Comparison of ENCODE assay signal across 8 cellular contexts in genomic region chr10:11245510-11245909, GRCh38.
DNase-seq lines count a peak whose midpoint lies in the region; ATAC-seq and TF ChIP-seq lines count a peak whose summit lies in the region.

No MANE protein-coding gene starts in this region.

- CTCF ChIA-PET in activated CD8-positive, alpha-beta T cell treated with anti-CD3 and anti-CD28 coated beads for 36 hours (lab: Charles Lee): interaction anchor here (0.9 to 1.8 kb wide), 4 partner anchors 10 to 67 kb away, joined by 3 to 5 read pairs (median 4); no protein-coding TSS in a partner anchor

- no peaks in the 10 kb centered on the region for H3F3A ChIP-seq in DOHH2 (ENCODE audit: control insufficient read depth, insufficient read depth)

- POLR2A ChIA-PET in activated CD8-positive, alpha-beta T cell treated with anti-CD3 and anti-CD28 coated beads for 36 hours (lab: Charles Lee): interaction anchor here (0.6 to 2.0 kb wide), 4 partner anchors 10 to 96 kb away, joined by 3 to 6 read pairs (median 4); no protein-coding TSS in a partner anchor

- H3K27ac ChIP-seq in DOHH2 (ENCODE audit: low read depth, low read length) (peak overlapping the region; percentile 31; the same call in 1 of the 2 replicates), testis (no peak overlapping the region), prostate gland (no peak overlapping the region)

- no peaks in the 10 kb centered on the region for H3K9me3 ChIP-seq in DOHH2 (ENCODE audit: control insufficient read depth, insufficient read depth, low read length)
- no peaks in the 10 kb centered on the region for H3K9me3 ChIP-seq in testis
- no peaks in the 10 kb centered on the region for H3K9me3 ChIP-seq in prostate gland

- H3K36me3 Mint-ChIP-seq in activated CD8-positive, alpha-beta T cell treated with anti-CD3 and anti-CD28 coated beads for 36 hours (ENCODE audit: low read depth): peaks cover 40% of the 10 kb centered on the region

- 90 to 93% methylated on average over 8 of the region's 8 CpGs for WGBS in testis, 2 donors
- 87% methylated on average over 8 of the region's 8 CpGs for WGBS in prostate gland

- no peaks in the 10 kb centered on the region for H3K9me2 ChIP-seq in DOHH2 (replicated peaks; ENCODE audit: control insufficient read depth, low read length)

- H3K4me3 ChIP-seq in DOHH2 (ENCODE audit: low read length): peak overlapping the region; percentile 43
- no peak overlapping the region for H3K4me3 ChIP-seq in testis
- no peak overlapping the region for H3K4me3 ChIP-seq in prostate gland

- ATAC-seq in GM19328 (IDR thresholded peaks at IDR 0.05; ENCODE audit: unreplicated experiment): peak; percentile 37
- ATAC-seq in HG03066 (IDR thresholded peaks at IDR 0.05; ENCODE audit: low read depth, unreplicated experiment): peak; percentile 32
- peak; percentile 60 for ATAC-seq in activated CD8-positive, alpha-beta T cell treated with anti-CD3 and anti-CD28 coated beads for 36 hours
- ATAC-seq in GM19324 (IDR thresholded peaks at IDR 0.05; ENCODE audit: low FRiP score, unreplicated experiment): no peak

- no peak for TF ChIP-seq POLR2A in testis (IDR thresholded peaks at IDR 0.05)
- TF ChIP-seq POLR2A in prostate gland (IDR thresholded peaks at IDR 0.05): no peak

- H3K9me3 Mint-ChIP-seq in activated CD8-positive, alpha-beta T cell treated with anti-CD3 and anti-CD28 coated beads for 36 hours: no peaks in the 10 kb centered on the region

- no peaks in the 10 kb centered on the region for H4K20me1 ChIP-seq in DOHH2 (ENCODE audit: control insufficient read depth, insufficient read depth, low read depth, low read length)

- peaks cover 25% of the 10 kb centered on the region for H3K27me3 ChIP-seq in DOHH2 (ENCODE audit: control insufficient read depth, low read length)
- no peaks in the 10 kb centered on the region for H3K27me3 ChIP-seq in testis
- no peaks in the 10 kb centered on the region for H3K27me3 ChIP-seq in prostate gland (replicated peaks; ENCODE audit: insufficient read depth)

- no peak for TF ChIP-seq CTCF in DOHH2 (IDR thresholded peaks at IDR 0.05; ENCODE audit: low read depth, low read length, poor library complexity, severe bottlenecking)
- TF ChIP-seq CTCF in activated CD8-positive, alpha-beta T cell treated with anti-CD3 and anti-CD28 coated beads for 36 hours (IDR thresholded peaks at IDR 0.05): no peak
- no peak for TF ChIP-seq CTCF in testis (IDR thresholded peaks at IDR 0.05)
- no peak for TF ChIP-seq CTCF in prostate gland (IDR thresholded peaks at IDR 0.05)

- H3K4me1 ChIP-seq in DOHH2 (ENCODE audit: control insufficient read depth, low read length) (peaks cover 57% of the 10 kb centered on the region), testis (no peaks in the 10 kb centered on the region), prostate gland (replicated peaks) (no peaks in the 10 kb centered on the region)

- DNase-seq in activated CD8-positive, alpha-beta T cell treated with anti-CD3 and anti-CD28 coated beads for 36 hours: peak; percentile 52
- DNase-seq in testis (no peak), prostate gland (ENCODE audit: low spot score) (no peak)
- no peak for DNase-seq in activated CD4-positive, alpha-beta T cell treated with anti-CD3 and anti-CD28 coated beads, Interleukin-2, amount 50 U/mL, for 4 hours

- no peaks in the 10 kb centered on the region for H3K79me2 ChIP-seq in DOHH2 (ENCODE audit: control insufficient read depth, low read length)

- peaks cover 58% of the 10 kb centered on the region for H3K4me1 Mint-ChIP-seq in activated CD8-positive, alpha-beta T cell treated with anti-CD3 and anti-CD28 coated beads for 36 hours (ENCODE audit: low read depth)

- H3K4me2 ChIP-seq in DOHH2 (ENCODE audit: low read length): peak overlapping the region; percentile 61

- no peak overlapping the region for H3K27ac Mint-ChIP-seq in activated CD8-positive, alpha-beta T cell treated with anti-CD3 and anti-CD28 coated beads for 36 hours

- no peaks in the 10 kb centered on the region for H3K27me3 Mint-ChIP-seq in activated CD8-positive, alpha-beta T cell treated with anti-CD3 and anti-CD28 coated beads for 36 hours

- intact Hi-C loops in activated CD8-positive, alpha-beta T cell treated with anti-CD3 and anti-CD28 coated beads for 36 hours (cut with micrococcal nuclease): no loop called here
- intact Hi-C loops in testis (cut with DNase I; ENCODE audit: low total_unique reads) (no loop called here), prostate gland (cut with DNase I) (no loop called here)

- no peak overlapping the region for H3K4me3 Mint-ChIP-seq in activated CD8-positive, alpha-beta T cell treated with anti-CD3 and anti-CD28 coated beads for 36 hours

- no peaks in the 10 kb centered on the region for H3K36me3 ChIP-seq in DOHH2 (ENCODE audit: control insufficient read depth, low read length)
- H3K36me3 ChIP-seq in testis (ENCODE audit: low read depth, missing control alignments): no peaks in the 10 kb centered on the region
- H3K36me3 ChIP-seq in prostate gland: no peaks in the 10 kb centered on the region
